28 cellular contexts compared by ENCODE assay signal in genomic region chr7:116902811-116903210, GRCh38.
"Had no signal": no experiment of that assay in that cellular context is flagged by ENCODE, and none has a peak within 500 bp of the region (broad histone marks: within the 10 kb centered on the region; RNA-seq: fewer than 3 reads in every experiment).

No MANE protein-coding gene starts in this region.

- H3K27ac ChIP-seq: ascending aorta, body of pancreas had no signal

- H3K27ac Mint-ChIP-seq: activated CD8-positive, alpha-beta T cell treated with anti-CD3 and anti-CD28 coated beads for 36 hours; activated naive CD8-positive, alpha-beta T cell treated with anti-CD3 and anti-CD28 coated beads, Interleukin-2, amount 50 U/mL, for 24 hours; activated T-cell treated with anti-CD3 and anti-CD28 coated beads, Interleukin-2, amount 50 U/mL, for 24 hours; activated T-helper 1 cell treated with anti-CD3 and anti-CD28 coated beads, Interleukin-12 subunit alpha, Interleukin-12 subunit beta, Interleukin-2, Interleukin-4 antibody, amounts not matched to agents 30 ng/mL and 10 ng/mL and 1 ng/mL, durations not matched to agents 14 hours and 24 hours and 36 hours; T-helper 1 cell treated with Interleukin-12 subunit alpha and Interleukin-12 subunit beta and Interleukin-4 antibody, amounts not matched to agents 30 μg/mL and 1 μg/mL, for 36 hours had no signal

- H3K4me1 Mint-ChIP-seq: activated naive CD8-positive, alpha-beta T cell treated with anti-CD3 and anti-CD28 coated beads, Interleukin-2, amount 50 U/mL, for 24 hours had no signal

- H3K9me3 Mint-ChIP-seq: activated naive CD4-positive, alpha-beta T cell treated with anti-CD3 and anti-CD28 coated beads, Interleukin-2, amount 50 U/mL, for 72 hours; activated naive CD8-positive, alpha-beta T cell treated with anti-CD3 and anti-CD28 coated beads, Interleukin-2, amount 50 U/mL, for 24 hours; activated T-cell treated with anti-CD3 and anti-CD28 coated beads, Interleukin-2, amount 50 U/mL, for 24 hours; T-helper 1 cell treated with Interleukin-12 subunit alpha and Interleukin-12 subunit beta and Interleukin-4 antibody, amounts not matched to agents 30 μg/mL and 1 μg/mL, for 36 hours had no signal

- H3K9me3 ChIP-seq: ascending aorta, body of pancreas had no signal

- H3K27me3 Mint-ChIP-seq: activated CD8-positive, alpha-beta T cell treated with anti-CD3 and anti-CD28 coated beads for 36 hours; activated naive CD8-positive, alpha-beta T cell treated with anti-CD3 and anti-CD28 coated beads, Interleukin-2, amount 50 U/mL, for 24 hours; activated T-cell treated with anti-CD3 and anti-CD28 coated beads, Interleukin-2, amount 50 U/mL, for 24 hours; central memory CD8-positive, alpha-beta T cell had no signal

- H3K27me3 ChIP-seq: ascending aorta, body of pancreas, MG63 had no signal

- ATAC-seq: activated CD8-positive, alpha-beta T cell treated with anti-CD3 and anti-CD28 coated beads for 36 hours; activated naive CD4-positive, alpha-beta T cell treated with anti-CD3 and anti-CD28 coated beads, Interleukin-2, amount 50 U/mL, for 72 hours; activated naive CD8-positive, alpha-beta T cell treated with anti-CD3 and anti-CD28 coated beads, Interleukin-2, amount 50 U/mL, for 24 hours; body of pancreas; Panc1; Right ventricle myocardium inferior had no signal

- H3K4me1 ChIP-seq: ascending aorta, body of pancreas had no signal

- H3K4me3 Mint-ChIP-seq: activated CD8-positive, alpha-beta T cell treated with anti-CD3 and anti-CD28 coated beads for 36 hours; activated naive CD8-positive, alpha-beta T cell treated with anti-CD3 and anti-CD28 coated beads, Interleukin-2, amount 50 U/mL, for 24 hours; activated T-cell treated with anti-CD3 and anti-CD28 coated beads, Interleukin-2, amount 50 U/mL, for 24 hours; activated T-helper 1 cell treated with anti-CD3 and anti-CD28 coated beads, Interleukin-12 subunit alpha, Interleukin-12 subunit beta, Interleukin-2, Interleukin-4 antibody, amounts not matched to agents 30 ng/mL and 10 ng/mL and 1 ng/mL, durations not matched to agents 14 hours and 24 hours and 36 hours; central memory CD8-positive, alpha-beta T cell; T-helper 1 cell treated with Interleukin-12 subunit alpha and Interleukin-12 subunit beta and Interleukin-4 antibody, amounts not matched to agents 30 μg/mL and 1 μg/mL, for 36 hours had no signal

- DNase-seq: activated CD4-positive, alpha-beta T cell treated with anti-CD3 and anti-CD28 coated beads for 4 hours; activated CD4-positive, CD25-positive, alpha-beta regulatory T cell; activated CD8-positive, alpha-beta memory T cell treated with anti-CD3 and anti-CD28 coated beads, Interleukin-2, amount 50 U/mL, for 48 hours; activated CD8-positive, alpha-beta T cell treated with anti-CD3 and anti-CD28 coated beads for 36 hours; activated effector memory CD4-positive, alpha-beta T cell treated with Interleukin-2 at 50 U/mL for 16 hours; activated naive CD4-positive, alpha-beta T cell treated with Interleukin-2 at 50 U/mL for 16 hours; activated naive CD8-positive, alpha-beta T cell treated with anti-CD3 and anti-CD28 coated beads, Interleukin-2, amount 50 U/mL, for 24 hours; activated T-cell treated with anti-CD3 and anti-CD28 coated beads, Interleukin-2, amount 50 U/mL, for 24 hours; amniotic stem cell; body of pancreas; MG63; NCI-H1048; NCI-H1417; NCI-H2029; NCI-H2107; NCI-H2171 treated with DMSO at 0.1 percent for 48 hours; NCI-H226; NCI-H526; NCI-H82; OCI-M1; RPMI8226 had no signal

- H3K4me3 ChIP-seq: ascending aorta, body of pancreas, MG63 had no signal
